Comparison of ENCODE assay signal across 14 cellular contexts in the genomic region with DNA sequence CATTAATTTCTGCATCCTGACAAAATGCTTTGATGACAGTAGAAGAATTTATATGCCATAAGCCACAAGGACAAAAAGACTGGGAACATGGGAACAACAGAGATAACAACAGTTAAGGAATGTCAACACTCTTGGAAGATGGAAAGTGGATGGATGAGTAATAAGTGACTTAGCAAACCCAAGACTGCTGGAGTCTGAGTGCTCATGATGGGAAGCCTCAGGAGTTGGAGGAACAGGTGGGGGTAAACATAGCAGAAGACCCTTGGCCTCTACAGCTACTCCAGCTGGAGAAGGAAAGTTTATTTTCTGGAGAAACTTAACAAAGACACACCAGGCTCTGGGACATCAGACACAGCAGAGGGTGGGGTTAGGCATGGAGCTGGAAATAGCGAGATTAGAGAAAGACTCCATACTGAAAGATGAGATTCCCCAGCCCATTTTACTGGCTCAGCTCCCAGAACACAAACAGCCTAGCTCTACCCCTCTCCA. TPM values are rescaled to one million over a fixed set of nuclear protein-coding genes. Genes with fewer than 3 reads are reported as not detected.
DNase-seq lines count a peak whose midpoint lies in the region; ATAC-seq, FAIRE-seq and TF ChIP-seq lines count a peak whose summit lies in the region.
"Had no signal": no experiment of that assay in that cellular context is flagged by ENCODE, and none has a peak within 500 bp of the region (broad histone marks: within the 10 kb centered on the region; RNA-seq: fewer than 3 reads in every experiment).

No MANE protein-coding gene starts in this region.

- H3K27me3 ChIP-seq in smooth muscle cell (ENCODE audit: low read depth) = peaks cover 19% of the 10 kb centered on the region
- H3K27me3 ChIP-seq: pancreas, tibial nerve had no signal

- H3K9ac ChIP-seq in smooth muscle cell (ENCODE audit: low read depth) = no peak overlapping the region

- intact Hi-C loops in Right ventricle myocardium inferior (cut with DNase I) = no loop called here
- intact Hi-C loops in cardiac septum (cut with DNase I) = no loop called here

- no peaks in the 10 kb centered on the region for H3K9me3 ChIP-seq in smooth muscle cell (replicated peaks; ENCODE audit: low read depth)
- H3K9me3 ChIP-seq: pancreas, tibial nerve had no signal

- peaks cover 7% of the 10 kb centered on the region for H3K4me1 ChIP-seq in smooth muscle cell (ENCODE audit: low read depth)
- H3K4me1 ChIP-seq: pancreas had no signal

- ATAC-seq in Right ventricle myocardium inferior (peak; percentile 70), SK-N-SH treated with all-trans-retinoic acid at 6 μM for 48 hours (peak; percentile 85)
- ATAC-seq: activated T-cell treated with anti-CD3 and anti-CD28 coated beads, Interleukin-2, amount 50 U/mL, for 72 hours had no signal

- H3K4me2 ChIP-seq in smooth muscle cell = no peak overlapping the region

- H3K4me3 ChIP-seq in smooth muscle cell = no peak overlapping the region
- H3K4me3 ChIP-seq: pancreas, tibial nerve had no signal

- H3K27ac ChIP-seq in smooth muscle cell (ENCODE audit: low read depth) = no peak overlapping the region
- H3K27ac ChIP-seq: pancreas, tibial nerve had no signal

- no peaks in the 10 kb centered on the region for H3K79me2 ChIP-seq in smooth muscle cell (ENCODE audit: low read depth)

- H2AFZ ChIP-seq in smooth muscle cell (ENCODE audit: low read depth) = no peak overlapping the region

- H4K20me1 ChIP-seq in smooth muscle cell (ENCODE audit: low read depth) = no peaks in the 10 kb centered on the region

- no peak for TF ChIP-seq CTCF in smooth muscle cell (IDR thresholded peaks at IDR 0.05; ENCODE audit: borderline replicate concordance, insufficient read depth, poor library complexity, severe bottlenecking)

- H3F3A ChIP-seq in smooth muscle cell (ENCODE audit: low read depth) = peaks cover 7% of the 10 kb centered on the region

- no peak for FAIRE-seq in urothelium cell line (lab: Jason Lieb, UNC)
- FAIRE-seq: GM12891, pancreas had no signal

- no peaks in the 10 kb centered on the region for H3K36me3 ChIP-seq in smooth muscle cell (ENCODE audit: low read depth)
- H3K36me3 ChIP-seq: pancreas, tibial nerve had no signal

- DNase-seq in Right ventricle myocardium inferior (ENCODE audit: missing footprints) (no peak), cardiac septum (ENCODE audit: low spot score) (no peak), glomerular visceral epithelial cell (ENCODE audit: extremely low spot score) (peak; percentile 41), urothelium cell line (ENCODE audit: low spot score) (peak; percentile 18), Ammon's horn (ENCODE audit: low spot score) (no peak), smooth muscle cell (lab: John Stamatoyannopoulos, UW; ENCODE audit: unreplicated experiment) (no peak)
- DNase-seq in activated CD4-positive, CD25-positive, alpha-beta regulatory T cell (lab: John Stamatoyannopoulos, UW) = no peak
- DNase-seq: activated T-cell treated with anti-CD3 and anti-CD28 coated beads, Interleukin-2, amount 50 U/mL, for 72 hours; anterior cingulate cortex; T-helper 1 cell had no signal

- 63% methylated on average over 1 of the region's 1 CpG for WGBS in smooth muscle cell (ENCODE audit: low lambda C conversion rate)

TF ChIP-seq in SK-N-SH treated with all-trans-retinoic acid at 6 μM for 48 hours, 23 proteins besides CTCF, POLR2A, EP300 and RAD21:
- TF ChIP-seq RARB (CRISPR knock-in tag; IDR thresholded peaks at IDR 0.05) (peak; percentile 95; the same call in 1 of the 2 replicates), ZNF70 (CRISPR knock-in tag; IDR thresholded peaks at IDR 0.05) (no peak), OSR1 (CRISPR knock-in tag; IDR thresholded peaks at IDR 0.05) (peak; percentile 95), TOX (CRISPR knock-in tag; IDR thresholded peaks at IDR 0.05; ENCODE audit: borderline replicate concordance) (peak; percentile 94), ZC3H10 (CRISPR knock-in tag; IDR thresholded peaks at IDR 0.05) (peak; percentile 56; the same call in 1 of the 2 replicates)

RNA-seq across cellular contexts. Expression of a gene that starts 13.6 kb away (rescaled TPM):
- 460 TPM for total RNA-seq in Right ventricle myocardium inferior
- total RNA-seq in cardiac septum = 246 TPM
- 2.1 and 7.6 TPM in 2 replicates for total RNA-seq in smooth muscle cell
- polyA plus RNA-seq in smooth muscle cell = 5.7 and 6.7 TPM in 2 replicates

RNA-seq across cellular contexts. Expression of a gene that starts 15.9 kb away (rescaled TPM):
- total RNA-seq in Right ventricle myocardium inferior = 4.3 TPM
- total RNA-seq in cardiac septum = 15.0 TPM
- total RNA-seq in smooth muscle cell = not detected in 2 replicates
- polyA plus RNA-seq in smooth muscle cell = 0.74 TPM in 1 of 2 replicates, not detected in the other

RNA-seq across cellular contexts. Expression of a gene that starts 36.6 kb away (rescaled TPM):
- total RNA-seq in Right ventricle myocardium inferior (5.9 TPM), cardiac septum (3.6 TPM), smooth muscle cell (24.0 and 29.2 TPM in 2 replicates)
- polyA plus RNA-seq in smooth muscle cell = 17.0 and 67.5 TPM in 2 replicates

Comparison
In these comparisons a context has a peak if more than half of its experiments do, and no peak if none do; other contexts are left out.
1. DNase-seq: peak in glomerular visceral epithelial cell (single experiment) and urothelium cell line (single experiment); none in Right ventricle myocardium inferior (single experiment), cardiac septum (single experiment), Ammon's horn (single experiment), smooth muscle cell (single experiment) and activated CD4-positive, CD25-positive, alpha-beta regulatory T cell (0 of 4).
2. RNA of a gene that starts 13.6 kb away (total RNA-seq): 460 TPM in Right ventricle myocardium inferior (single experiment) and 246 TPM in cardiac septum (single experiment); 2.1 to 7.6 TPM in smooth muscle cell; every median in the first group is over 10 times any median in the second.